ENCODE assay signal across 7 cellular contexts in the genomic region with DNA sequence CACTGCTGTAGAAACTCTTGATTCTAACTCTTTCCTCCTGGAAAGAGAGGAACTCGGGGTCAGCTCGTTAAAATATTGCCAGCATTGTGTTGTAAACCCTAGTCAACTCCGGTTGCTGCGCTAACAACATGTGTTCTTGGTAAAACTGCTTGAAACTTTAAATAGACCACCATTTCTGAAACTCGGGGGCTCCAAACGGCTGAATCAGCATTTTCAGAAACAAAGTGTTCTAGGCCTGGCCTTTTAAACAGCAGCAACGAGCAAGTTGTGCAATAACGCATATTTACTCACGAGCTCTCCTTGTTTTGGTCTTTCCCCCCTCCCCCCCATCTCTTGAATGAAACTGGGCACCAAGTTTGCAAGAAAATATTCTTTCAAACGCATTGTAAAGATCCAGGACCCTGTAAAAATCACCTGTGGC. TPM values are rescaled to one million over a fixed set of nuclear protein-coding genes. Genes with fewer than 3 reads are reported as not detected.
DNase-seq lines count a peak whose midpoint lies in the region; ATAC-seq and TF ChIP-seq lines count a peak whose summit lies in the region.

No MANE protein-coding gene starts in this region.

- H3K4me3 ChIP-seq in HL-60 (replicated peaks; ENCODE audit: insufficient read depth, low read length) (peak overlapping the region; percentile 52), left ventricle myocardium inferior (peak overlapping the region; percentile 81), skeletal muscle satellite cell (ENCODE audit: low read length) (peak overlapping the region; percentile 86)

- H3K27ac ChIP-seq in HL-60 (replicated peaks): peak overlapping the region; percentile 84
- H3K27ac ChIP-seq in VCaP: peak overlapping the region; percentile 86
- H3K27ac ChIP-seq in left ventricle myocardium inferior (replicated peaks): peak overlapping the region; percentile 91

- H3K36me3 ChIP-seq in left ventricle myocardium inferior (no peaks in the 10 kb centered on the region), skeletal muscle satellite cell (ENCODE audit: insufficient read depth, low read length) (no peaks in the 10 kb centered on the region)

- peak overlapping the region; percentile 97 for H3K4me2 ChIP-seq in skeletal muscle satellite cell (ENCODE audit: low read length)

- intact Hi-C loops in left ventricle myocardium inferior (cut with micrococcal nuclease): loop anchor here (5.0 to 10.0 kb wide), 2 partner anchors 163 to 350 kb away; no protein-coding TSS in a partner anchor

- H3K9me3 ChIP-seq in left ventricle myocardium inferior (replicated peaks) (no peaks in the 10 kb centered on the region), skeletal muscle satellite cell (replicated peaks; ENCODE audit: low read length) (no peaks in the 10 kb centered on the region)

- peak overlapping the region; percentile 88 for H3K9ac ChIP-seq in skeletal muscle satellite cell (ENCODE audit: low read depth, low read length)

- H3K27me3 ChIP-seq in HL-60 (ENCODE audit: insufficient read depth, poor library complexity, severe bottlenecking): no peaks in the 10 kb centered on the region
- no peaks in the 10 kb centered on the region for H3K27me3 ChIP-seq in left ventricle myocardium inferior (ENCODE audit: low read depth)
- no peaks in the 10 kb centered on the region for H3K27me3 ChIP-seq in skeletal muscle satellite cell (ENCODE audit: control insufficient read depth, insufficient read depth, low read length)

- H3K4me1 ChIP-seq in left ventricle myocardium inferior (peaks cover 55% of the 10 kb centered on the region), skeletal muscle satellite cell (ENCODE audit: control insufficient read depth, insufficient read depth, low read length) (peaks cover 20% of the 10 kb centered on the region)

- ATAC-seq in GM19467 (IDR thresholded peaks at IDR 0.05; ENCODE audit: unreplicated experiment): no peak
- no peak for ATAC-seq in HG03159 (IDR thresholded peaks at IDR 0.05; ENCODE audit: unreplicated experiment)

- TF ChIP-seq CTCF in HL-60 (IDR thresholded peaks at IDR 0.05; ENCODE audit: insufficient read depth, low read length) (no peak), VCaP (conservative IDR thresholded peaks at IDR 0.05) (no peak), left ventricle myocardium inferior (IDR thresholded peaks at IDR 0.05; ENCODE audit: borderline replicate concordance) (no peak)

- DNase-seq in HL-60 (ENCODE audit: low read depth in 1 of 2, low spot score in 1 of 2): peak in 1 of 2 experiments; percentile 50
- no peak for DNase-seq in left ventricle myocardium inferior
- no peak for DNase-seq in hippocampal formation (lab: John Stamatoyannopoulos, UW)

RNA-seq across cellular contexts. Expression of a gene that starts 9.2 kb away (rescaled TPM):
- total RNA-seq in left ventricle myocardium inferior: 40.6 TPM
- total RNA-seq in skeletal muscle satellite cell (2012; rRNA removed): 39.8 and 41.8 TPM in 2 replicates
